Comparison of ENCODE assay signal across 11 cellular contexts in genomic region chr1:9628541-9629444, GRCh38. TPM values are rescaled to one million over a fixed set of nuclear protein-coding genes. Genes with fewer than 3 reads are reported as not detected.
DNase-seq lines count a peak whose midpoint lies in the region; ATAC-seq and TF ChIP-seq lines count a peak whose summit lies in the region.
"Had no signal": no experiment of that assay in that cellular context is flagged by ENCODE, and none has a peak within 500 bp of the region (broad histone marks: within the 10 kb centered on the region; RNA-seq: fewer than 3 reads in every experiment).

No MANE protein-coding gene starts in this region.

- peak overlapping the region; percentile 99 for H3K27ac ChIP-seq in KOPT-K1 (ENCODE audit: low read depth, low read length, poor library complexity, severe bottlenecking)

- H3K4me1 Mint-ChIP-seq in CD14-positive monocyte = peaks cover 66% of the 10 kb centered on the region
- H3K4me1 Mint-ChIP-seq in natural killer cell = peaks cover 55 to 60% of the 10 kb centered on the region in 2 donors

- H3K36me3 ChIP-seq in KOPT-K1 (ENCODE audit: insufficient read depth, low read length) = peaks cover 14% of the 10 kb centered on the region; the same call in 1 of the 2 replicates

- H3K36me3 Mint-ChIP-seq in CD14-positive monocyte = peaks cover 0 to 3% of the 10 kb centered on the region in 2 donors
- H3K36me3 Mint-ChIP-seq in natural killer cell = no peaks in the 10 kb centered on the region

- H3K4me3 Mint-ChIP-seq in CD14-positive monocyte (peak overlapping the region; percentile 62 to 74), natural killer cell (peak overlapping the region; percentile 91)

- H3K9me3 Mint-ChIP-seq in CD14-positive monocyte = peaks cover 0 to 5% (median 0%) of the 10 kb centered on the region in 7 donors
- H3K9me3 Mint-ChIP-seq in natural killer cell = no peaks in the 10 kb centered on the region

- no peak for TF ChIP-seq CTCF in CD14-positive monocyte (IDR thresholded peaks at IDR 0.05)
- TF ChIP-seq CTCF in natural killer cell (IDR thresholded peaks at IDR 0.05) = no peak

- H3K9me3 ChIP-seq in KOPT-K1 (ENCODE audit: insufficient read depth, low read length, poor library complexity, severe bottlenecking) = no peaks in the 10 kb centered on the region

- peak overlapping the region in 5 of 7 donors; percentile 45 to 92 (median 74) for H3K27ac Mint-ChIP-seq in CD14-positive monocyte
- peak overlapping the region; percentile 87 to 99 for H3K27ac Mint-ChIP-seq in natural killer cell

- intact Hi-C loops in CD14-positive monocyte (cut with micrococcal nuclease) (loop anchor here (2.0 to 5.0 kb wide), 5 partner anchors 16 to 239 kb away; no protein-coding TSS in a partner anchor), natural killer cell (cut with micrococcal nuclease) (loop anchor here (1.0 to 2.0 kb wide), 2 partner anchors 25 to 88 kb away; no protein-coding TSS in a partner anchor), posterior vena cava (cut with DNase I) (loop anchor here in 1 of 2 donors (2.0 kb wide), 1 partner anchor 238 kb away; no protein-coding TSS in a partner anchor)

- no peak for DNase-seq in CD14-positive monocyte (ENCODE audit: low spot score)
- DNase-seq in activated T-cell treated with anti-CD3 and anti-CD28 coated beads for 48 hours (ENCODE audit: low read depth) = peak; percentile 68
- peak; percentile 61 for DNase-seq in natural killer cell
- DNase-seq in posterior vena cava (ENCODE audit: low spot score) = no peak
- no peak for DNase-seq in SHP77 (lab: John Stamatoyannopoulos, UW)
- DNase-seq in DMS153 (lab: John Stamatoyannopoulos, UW) = no peak
- DNase-seq: dermis blood vessel endothelial cell, mesenchymal stem cell, NCI-H526 had no signal

- ATAC-seq in natural killer cell (peak; percentile 30 to 46 (median 44)), GM18858 (IDR thresholded peaks at IDR 0.05; ENCODE audit: unreplicated experiment) (no peak)

- peaks cover 8 to 12% (median 11%) of the 10 kb centered on the region in 3 donors for H3K27me3 Mint-ChIP-seq in CD14-positive monocyte (ENCODE audit: low read depth in 3 of 3)
- peaks cover 0 to 3% of the 10 kb centered on the region in 2 donors for H3K27me3 Mint-ChIP-seq in natural killer cell (ENCODE audit: low read depth in 2 of 2)

RNA-seq across cellular contexts. Expression of gene PIK3CD, which starts 22.7 kb away (rescaled TPM):
- 10 to 100 TPM; 33.2 to 52.2 TPM for polyA plus RNA-seq in CD14-positive monocyte
- total RNA-seq in natural killer cell = 100 to 1,000 TPM; 171 to 240 (median 198) TPM
- total RNA-seq in posterior vena cava = 1 to 10 TPM; 7.9 to 9.2 TPM

RNA-seq across cellular contexts. Expression of gene TMEM201, which starts 40.1 kb away (rescaled TPM):
- polyA plus RNA-seq in CD14-positive monocyte = under 1 TPM; 0.37 TPM
- total RNA-seq in natural killer cell = 10 to 100 TPM in 1 of 3 donors, 1 to 10 TPM in 2; 7.3 to 10.2 (median 8.8) TPM
- 1 to 10 TPM; 6.1 to 6.9 TPM for total RNA-seq in posterior vena cava

Comparison
In these comparisons a context has a peak if more than half of its experiments do, and no peak if none do; other contexts are left out.
1. DNase-seq: peak in activated T-cell treated with anti-CD3 and anti-CD28 coated beads for 48 hours (single experiment) and natural killer cell (single experiment); none in CD14-positive monocyte (single experiment), posterior vena cava (single experiment), SHP77 (0 of 2) and DMS153 (single experiment).
2. RNA of gene PIK3CD, which starts 22.7 kb away (total RNA-seq): 171 to 240 TPM in natural killer cell; 7.9 to 9.2 TPM in posterior vena cava; every median in the first group is over 10 times any median in the second.